Comparison of ENCODE assay signal across 1 cellular context in genomic region chr17:42629420-42630009, GRCh38.
A peak's percentile ranks its signal among the peaks of the same experiment; 100 is the strongest.
TF ChIP-seq lines count a peak whose summit lies in the region.

No MANE protein-coding gene starts in this region.

TF ChIP-seq in K562, 482 proteins besides CTCF, POLR2A, EP300 and RAD21 (continues in another document):
- TF ChIP-seq HNRNPH1 (optimal IDR thresholded peaks at IDR 0.05; ENCODE audit: low read depth, low read length) (no peak), SMARCC2 (IDR thresholded peaks at IDR 0.05; ENCODE audit: low read depth) (0 out of 2 replicates have a peak, but pooled peaks have one; percentile 21), PREB (CRISPR knock-in tag; IDR thresholded peaks at IDR 0.05) (no peak), BRF1 (IDR thresholded peaks at IDR 0.05; ENCODE audit: borderline replicate concordance, extremely low read depth, insufficient read length) (no peak), TAF7 (tag; IDR thresholded peaks at IDR 0.05) (no peak), ELF4 (CRISPR knock-in tag; IDR thresholded peaks at IDR 0.05) (no peak), PHTF2 (CRISPR knock-in tag; IDR thresholded peaks at IDR 0.05) (no peak), SMARCA4 (IDR thresholded peaks at IDR 0.05) (peak; percentile 76; the same call in 1 of the 2 replicates), GATA2 (CRISPR knock-in tag; IDR thresholded peaks at IDR 0.05) (peak; percentile 52; the same call in 1 of the 2 replicates), RBM14 (IDR thresholded peaks at IDR 0.05; ENCODE audit: borderline replicate concordance, insufficient read depth, low read depth, low read length) (no peak), NFIC (IDR thresholded peaks at IDR 0.05) (peak; percentile 85), CBFA2T2 (conservative IDR thresholded peaks at IDR 0.05) (peak; percentile 92), RCOR1 (IDR thresholded peaks at IDR 0.05; ENCODE audit: borderline replicate concordance in 1 of 2, low read depth in 2 of 2, low read length in 2 of 2) (peak; percentile 55 to 71; a peak in 2 of 4 replicates), THAP12 (CRISPR knock-in tag; IDR thresholded peaks at IDR 0.05) (no peak), DMBX1 (CRISPR knock-in tag; IDR thresholded peaks at IDR 0.05; ENCODE audit: borderline replicate concordance) (peak; percentile 22; the same call in 1 of the 2 replicates), ZSCAN32 (CRISPR knock-in tag; IDR thresholded peaks at IDR 0.05) (no peak), SAFB2 (IDR thresholded peaks at IDR 0.05; ENCODE audit: borderline replicate concordance, low read depth, low read length, severe bottlenecking) (no peak), ZFP1 (CRISPR knock-in tag; IDR thresholded peaks at IDR 0.05) (no peak), TAF9B (IDR thresholded peaks at IDR 0.05; ENCODE audit: partially characterized antibody) (no peak), SMARCE1 (IDR thresholded peaks at IDR 0.05) (peak; percentile 65), DPF2 (IDR thresholded peaks at IDR 0.05) (peak; percentile 78), SOX6 (IDR thresholded peaks at IDR 0.05) (peak; percentile 82), MNT (conservative IDR thresholded peaks at IDR 0.05) (0 out of 4 replicates have a peak, but pooled peaks of 1 of the 2 experiments have one; percentile 34), LCOR (CRISPR knock-in tag; IDR thresholded peaks at IDR 0.05) (no peak), ZNF224 (CRISPR knock-in tag; IDR thresholded peaks at IDR 0.05) (no peak), KLF16 (IDR thresholded peaks at IDR 0.05) (peak; percentile 48; the same call in 1 of the 2 replicates), NCOR1 (IDR thresholded peaks at IDR 0.05) (peak; percentile 92), CBX2 (IDR thresholded peaks at IDR 0.05; ENCODE audit: insufficient read depth, low read length, poor library complexity, severe bottlenecking) (no peak), ESRRA (IDR thresholded peaks at IDR 0.05; ENCODE audit: borderline replicate concordance, low read depth) (no peak), JUND (IDR thresholded peaks at IDR 0.05; ENCODE audit: borderline replicate concordance, low read depth, low read length) (no peak), JUND (tag; IDR thresholded peaks at IDR 0.05; ENCODE audit: borderline replicate concordance, low read depth, low read length) (peak; percentile 10; the same call in 1 of the 3 replicates), TCFL5 (CRISPR knock-in tag; conservative IDR thresholded peaks at IDR 0.05) (no peak), ZEB2 (IDR thresholded peaks at IDR 0.05) (0 out of 2 replicates have a peak, but pooled peaks have one; percentile 25), STAT5A (IDR thresholded peaks at IDR 0.05; ENCODE audit: borderline replicate concordance, low read length) (peak; percentile 95), NUFIP1 (IDR thresholded peaks at IDR 0.05; ENCODE audit: partially characterized antibody) (no peak), ZFP91 (CRISPR knock-in tag; IDR thresholded peaks at IDR 0.05) (no peak), ZNF592 (IDR thresholded peaks at IDR 0.05) (peak; percentile 79), CC2D1A (IDR thresholded peaks at IDR 0.05) (peak; percentile 60; the same call in 1 of the 2 replicates), CHD4 (IDR thresholded peaks at IDR 0.05; ENCODE audit: insufficient read depth, insufficient replicate concordance, low read depth, low read length, poor library complexity, severe bottlenecking) (no peak), NR2C1 (IDR thresholded peaks at IDR 0.05) (no peak), NR2C1 (tag; IDR thresholded peaks at IDR 0.05) (peak; percentile 20; the same call in 1 of the 2 replicates), TBL1XR1 (IDR thresholded peaks at IDR 0.05; ENCODE audit: low read length in 2 of 2) (no peak), ZNF551 (CRISPR knock-in tag; IDR thresholded peaks at IDR 0.05) (no peak), PML (IDR thresholded peaks at IDR 0.05; ENCODE audit: low read length) (peak; percentile 76; the same call in 1 of the 2 replicates), ASH1L (IDR thresholded peaks at IDR 0.05; ENCODE audit: borderline replicate concordance, low read depth, partially characterized antibody) (no peak), ZBTB11 (CRISPR knock-in tag; IDR thresholded peaks at IDR 0.05) (no peak), FOS (IDR thresholded peaks at IDR 0.05; ENCODE audit: extremely low read depth, insufficient read length) (no peak), MECOM (CRISPR knock-in tag; IDR thresholded peaks at IDR 0.05) (0 out of 2 replicates have a peak, but pooled peaks have one; percentile 40), DACH1 (IDR thresholded peaks at IDR 0.05; ENCODE audit: partially characterized antibody) (peak; percentile 58), STAT6 (CRISPR knock-in tag; IDR thresholded peaks at IDR 0.05) (no peak), SIX5 (IDR thresholded peaks at IDR 0.05; ENCODE audit: borderline replicate concordance in 1 of 2, insufficient read depth in 1 of 2, low read depth in 1 of 2, low read length in 2 of 2) (no peak), BCOR (IDR thresholded peaks at IDR 0.05) (no peak), ELK1 (CRISPR knock-in tag; IDR thresholded peaks at IDR 0.05) (no peak)
